ENCODE assay signal across 13 cellular contexts in genomic region chr1:226778657-226779058, GRCh38.
DNase-seq lines count a peak whose midpoint lies in the region; ATAC-seq and TF ChIP-seq lines count a peak whose summit lies in the region.
"Had no signal": no experiment of that assay in that cellular context is flagged by ENCODE, and none has a peak within 500 bp of the region (broad histone marks: within the 10 kb centered on the region; RNA-seq: fewer than 3 reads in every experiment).

No MANE protein-coding gene starts in this region.

- H3K27me3 Mint-ChIP-seq in stimulated activated naive CD8-positive, alpha-beta T cell treated with anti-CD3 and anti-CD28 coated beads, Interleukin-15, amount 100 ng/mL, for 72 hours = no peaks in the 10 kb centered on the region

- no peaks in the 10 kb centered on the region for H3K9me3 Mint-ChIP-seq in stimulated activated naive CD8-positive, alpha-beta T cell treated with anti-CD3 and anti-CD28 coated beads, Interleukin-15, amount 100 ng/mL, for 72 hours
- H3K9me3 Mint-ChIP-seq: natural killer cell had no signal

- H3K4me1 ChIP-seq in muscle layer of duodenum (ENCODE audit: control insufficient read depth in 1 of 2, insufficient read depth in 2 of 2, low read length in 2 of 2) = peaks cover 5 to 22% of the 10 kb centered on the region in 2 donors
- H3K4me1 ChIP-seq in effector memory CD4-positive, alpha-beta T cell (ENCODE audit: control insufficient read depth, insufficient read depth, low read length, poor library complexity, severe bottlenecking) = no peaks in the 10 kb centered on the region

- H3K4me3 ChIP-seq in AG04449 (ENCODE audit: low read depth, low read length) (no peak overlapping the region), muscle layer of duodenum (ENCODE audit: low read depth in 1 of 2, low read length in 2 of 2) (no peak overlapping the region)
- no peak overlapping the region for H3K4me3 ChIP-seq in effector memory CD4-positive, alpha-beta T cell (ENCODE audit: insufficient read depth, low read depth, low read length, poor library complexity, severe bottlenecking)
- H3K4me3 ChIP-seq: PC-9 had no signal

- H3K27ac Mint-ChIP-seq in stimulated activated naive CD8-positive, alpha-beta T cell treated with anti-CD3 and anti-CD28 coated beads, Interleukin-15, amount 100 ng/mL, for 72 hours = no peak overlapping the region
- H3K27ac Mint-ChIP-seq: natural killer cell had no signal

- ATAC-seq in stimulated activated naive CD8-positive, alpha-beta T cell treated with anti-CD3 and anti-CD28 coated beads, Interleukin-15, amount 100 ng/mL, for 72 hours = no peak
- no peak for ATAC-seq in GM21528 (IDR thresholded peaks at IDR 0.05; ENCODE audit: low FRiP score, unreplicated experiment)
- ATAC-seq: natural killer cell had no signal

- H3K4me1 Mint-ChIP-seq in stimulated activated naive CD8-positive, alpha-beta T cell treated with anti-CD3 and anti-CD28 coated beads, Interleukin-15, amount 100 ng/mL, for 72 hours = peaks cover 10% of the 10 kb centered on the region

- POLR2A ChIA-PET in AG04449 (lab: Yijun Ruan, JAX) = interaction anchor here (0.8 to 1.0 kb wide), 3 partner anchors 15 to 76 kb away, joined by 3 to 4 read pairs (median 4); no protein-coding TSS in a partner anchor

- H3K9me3 ChIP-seq in muscle layer of duodenum (ENCODE audit: control insufficient read depth in 1 of 2, low read length in 2 of 2) = peaks cover 0 to 2% of the 10 kb centered on the region in 2 donors
- no peaks in the 10 kb centered on the region for H3K9me3 ChIP-seq in effector memory CD4-positive, alpha-beta T cell (ENCODE audit: control insufficient read depth, low read length)

- no peak overlapping the region for H3K4me3 Mint-ChIP-seq in stimulated activated naive CD8-positive, alpha-beta T cell treated with anti-CD3 and anti-CD28 coated beads, Interleukin-15, amount 100 ng/mL, for 72 hours
- H3K4me3 Mint-ChIP-seq: natural killer cell had no signal

- H3K36me3 ChIP-seq in muscle layer of duodenum (ENCODE audit: control insufficient read depth in 1 of 2, insufficient read depth in 2 of 2, low read length in 2 of 2) = no peaks in the 10 kb centered on the region
- no peaks in the 10 kb centered on the region for H3K36me3 ChIP-seq in effector memory CD4-positive, alpha-beta T cell (ENCODE audit: control insufficient read depth, insufficient read depth, low read length)

- DNase-seq in AG04449 (ENCODE audit: low read depth, low spot score) (peak; percentile 72), NCI-H226 (peak; percentile 93), epidermal melanocyte (ENCODE audit: insufficient read length, low spot score) (peak; percentile 45)
- no peak for DNase-seq in stimulated activated naive CD8-positive, alpha-beta T cell treated with anti-CD3 and anti-CD28 coated beads, Interleukin-15, amount 100 ng/mL, for 72 hours
- no peak for DNase-seq in effector memory CD4-positive, alpha-beta T cell
- no peak for DNase-seq in activated effector memory CD4-positive, alpha-beta T cell treated with anti-CD3 and anti-CD28 coated beads, Interleukin-2, amount 50 U/mL, for 16 hours
- DNase-seq: activated CD8-positive, alpha-beta memory T cell treated with anti-CD3 and anti-CD28 coated beads, Interleukin-2, amount 50 U/mL, for 48 hours; erythroblast; MV-4-11; natural killer cell had no signal

- TF ChIP-seq CTCF in AG04449 (IDR thresholded peaks at IDR 0.05; ENCODE audit: insufficient read depth, low read length, missing control alignments) = no peak

- CTCF ChIA-PET in AG04449 (lab: Yijun Ruan, JAX) = interaction anchor here (1.4 to 1.8 kb wide), 2 partner anchors 144 to 152 kb away, joined by 6 to 7 read pairs; no protein-coding TSS in a partner anchor

- H3K27me3 ChIP-seq in muscle layer of duodenum (ENCODE audit: low read depth, low read length) = no peaks in the 10 kb centered on the region
- no peaks in the 10 kb centered on the region for H3K27me3 ChIP-seq in effector memory CD4-positive, alpha-beta T cell (replicated peaks; ENCODE audit: control insufficient read depth, insufficient read depth, low read length, poor library complexity, severe bottlenecking)

- H3K27ac ChIP-seq in muscle layer of duodenum (ENCODE audit: low read length) = peak overlapping the region; percentile 1
- no peak overlapping the region for H3K27ac ChIP-seq in effector memory CD4-positive, alpha-beta T cell (ENCODE audit: insufficient read depth, low read length, poor library complexity, severe bottlenecking)
- H3K27ac ChIP-seq: PC-9 had no signal

Comparison
In these comparisons a context has a peak if more than half of its experiments do, and no peak if none do; other contexts are left out.
1. DNase-seq: peak in AG04449 (single experiment), NCI-H226 (single experiment) and epidermal melanocyte (single experiment); none in stimulated activated naive CD8-positive, alpha-beta T cell treated with anti-CD3 and anti-CD28 coated beads, Interleukin-15, amount 100 ng/mL, for 72 hours (0 of 2), effector memory CD4-positive, alpha-beta T cell (0 of 3) and activated effector memory CD4-positive, alpha-beta T cell treated with anti-CD3 and anti-CD28 coated beads, Interleukin-2, amount 50 U/mL, for 16 hours (single experiment).